ENCODE assay signal across 10 cellular contexts in the genomic region with DNA sequence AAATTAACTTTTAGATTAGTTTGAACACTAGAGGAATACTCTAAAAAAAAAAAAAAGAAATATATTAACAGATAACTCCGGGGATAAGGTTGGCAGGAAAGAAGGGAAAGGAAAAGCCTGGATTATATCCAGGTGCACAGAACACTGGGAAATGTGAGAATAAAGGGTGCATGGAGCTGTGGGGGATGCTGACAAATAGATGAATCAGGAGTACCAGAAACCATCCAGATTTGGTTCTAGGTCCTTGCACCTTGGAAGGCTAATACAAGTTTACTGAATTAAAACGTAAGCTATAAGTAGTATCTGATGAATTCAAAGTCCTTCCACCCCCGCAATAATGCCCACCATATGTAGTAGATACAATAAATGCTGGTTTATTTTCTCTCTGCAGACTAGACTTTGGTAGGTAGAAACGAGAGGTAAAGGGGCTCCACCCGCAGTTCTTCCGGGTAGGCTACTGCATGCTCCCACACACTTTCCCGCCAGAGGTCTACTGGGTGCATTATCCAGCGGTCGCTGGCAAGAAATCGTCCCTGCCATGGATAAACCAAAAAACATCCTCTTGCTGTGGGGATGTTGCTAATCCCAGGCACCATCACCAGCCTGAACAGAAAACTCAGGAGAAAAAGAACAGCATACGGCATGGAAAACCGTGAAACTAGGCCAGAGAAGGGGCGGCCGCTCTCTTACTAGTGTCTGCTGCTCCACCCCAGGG. TPM values are rescaled to one million over a fixed set of nuclear protein-coding genes. Genes with fewer than 3 reads are reported as not detected.
DNase-seq lines count a peak whose midpoint lies in the region; ATAC-seq and TF ChIP-seq lines count a peak whose summit lies in the region.
"Had no signal": no experiment of that assay in that cellular context is flagged by ENCODE, and none has a peak within 500 bp of the region (broad histone marks: within the 10 kb centered on the region; RNA-seq: fewer than 3 reads in every experiment).

No MANE protein-coding gene starts in this region.

- ATAC-seq in left lobe of liver (no peak), HG03469 (IDR thresholded peaks at IDR 0.05; ENCODE audit: unreplicated experiment) (no peak)

- H3K27ac ChIP-seq in HEK293 (ENCODE audit: extremely low read depth, low read depth, low read length), result no peak overlapping the region
- H3K27ac ChIP-seq in adipose tissue (ENCODE audit: low read depth, low read length), result peak overlapping the region; percentile 83
- no peak overlapping the region for H3K27ac ChIP-seq in iPS-20b (ENCODE audit: low read length)
- peak overlapping the region in 20 of 21 experiments; percentile 8 to 95 (median 86) for H3K27ac ChIP-seq in skin epidermis

- POLR2A ChIA-PET in HEK293 (lab: Yijun Ruan, JAX), result no interaction called here

- H3K9me3 ChIP-seq in HEK293 (ENCODE audit: control insufficient read depth, insufficient read depth, low read depth, low read length) (no peaks in the 10 kb centered on the region), iPS-20b (ENCODE audit: insufficient read depth, low read depth, low read length) (no peaks in the 10 kb centered on the region)

- CTCF ChIA-PET in HEK293 (lab: Yijun Ruan, JAX), result interaction anchor here (0.6 to 0.7 kb wide), 2 partner anchors 10 to 64 kb away, joined by 3 to 4 read pairs; no protein-coding TSS in a partner anchor

- TF ChIP-seq CTCF in HEK293 (tag by site-specific recombination; IDR thresholded peaks at IDR 0.05) (no peak), GM20000 (IDR thresholded peaks at IDR 0.05; ENCODE audit: extremely low read depth, missing control alignments) (no peak)

- peak overlapping the region; percentile 71; the same call in 1 of the 2 replicates for H3K9ac ChIP-seq in iPS-20b (ENCODE audit: low read depth, low read length)

- H3K4me3 ChIP-seq in HEK293 (ENCODE audit: low read depth, low read length) (peak overlapping the region; percentile 65), iPS-20b (ENCODE audit: low read length) (peak overlapping the region; percentile 75), skin epidermis (peak overlapping the region; percentile 40 to 72 (median 48))

- DNase-seq in cerebellar nuclear complex (lab: John Stamatoyannopoulos, UW) (no peak), GM20000 (ENCODE audit: low spot score) (no peak), left lobe of liver (ENCODE audit: low spot score) (no peak)
- DNase-seq: NCI-H2107 had no signal

- H3K4me1 ChIP-seq in HEK293 (ENCODE audit: control insufficient read depth, insufficient read depth, low read length), result no peaks in the 10 kb centered on the region
- H3K4me1 ChIP-seq in iPS-20b (ENCODE audit: insufficient read depth, low read length), result peaks cover 3% of the 10 kb centered on the region; the same call in 1 of the 2 replicates

- 31 to 36% (median 31%) methylated on average over 14 of the region's 14 CpGs for WGBS in adipose tissue, 3 donors

- H3K27me3 ChIP-seq in iPS-20b (ENCODE audit: insufficient read depth, low read length), result peaks cover 66% of the 10 kb centered on the region

- H3K36me3 ChIP-seq in HEK293 (ENCODE audit: control insufficient read depth in 2 of 2, insufficient read depth in 1 of 2, low read length in 2 of 2), result peaks cover 4 to 34% of the 10 kb centered on the region in 2 experiments
- no peaks in the 10 kb centered on the region for H3K36me3 ChIP-seq in iPS-20b (ENCODE audit: insufficient read depth, low read depth, low read length)

TF ChIP-seq in HEK293, 187 proteins besides CTCF, POLR2A, EP300 and RAD21 (continues in another document):
- TF ChIP-seq MYNN (tag by site-specific recombination; IDR thresholded peaks at IDR 0.05; ENCODE audit: borderline replicate concordance) (no peak), ZFP69B (tag by site-specific recombination; IDR thresholded peaks at IDR 0.05) (no peak), ZNF558 (tag by site-specific recombination; IDR thresholded peaks at IDR 0.05) (no peak), ZNF274 (IDR thresholded peaks at IDR 0.05; ENCODE audit: low read length) (no peak), ZNF274 (tag by site-specific recombination; IDR thresholded peaks at IDR 0.05; ENCODE audit: borderline replicate concordance) (no peak), KLF10 (tag by site-specific recombination; IDR thresholded peaks at IDR 0.05) (no peak), ZNF16 (tag by site-specific recombination; IDR thresholded peaks at IDR 0.05; ENCODE audit: low read depth) (no peak), ZNF560 (tag by site-specific recombination; IDR thresholded peaks at IDR 0.05; ENCODE audit: borderline replicate concordance) (no peak), ZNF768 (tag by site-specific recombination; IDR thresholded peaks at IDR 0.05) (no peak), IKZF3 (tag by site-specific recombination; IDR thresholded peaks at IDR 0.05) (no peak), ZNF211 (tag by site-specific recombination; IDR thresholded peaks at IDR 0.05; ENCODE audit: low read depth) (no peak), ZNF626 (tag by site-specific recombination; IDR thresholded peaks at IDR 0.05) (no peak), ZNF202 (tag by site-specific recombination; IDR thresholded peaks at IDR 0.05; ENCODE audit: borderline replicate concordance) (no peak), SCRT1 (tag by site-specific recombination; IDR thresholded peaks at IDR 0.05; ENCODE audit: borderline replicate concordance) (no peak), ZNF169 (tag by site-specific recombination; IDR thresholded peaks at IDR 0.05) (no peak), ZNF10 (tag by site-specific recombination; IDR thresholded peaks at IDR 0.05) (no peak)
- TF ChIP-seq, protein P1, sequence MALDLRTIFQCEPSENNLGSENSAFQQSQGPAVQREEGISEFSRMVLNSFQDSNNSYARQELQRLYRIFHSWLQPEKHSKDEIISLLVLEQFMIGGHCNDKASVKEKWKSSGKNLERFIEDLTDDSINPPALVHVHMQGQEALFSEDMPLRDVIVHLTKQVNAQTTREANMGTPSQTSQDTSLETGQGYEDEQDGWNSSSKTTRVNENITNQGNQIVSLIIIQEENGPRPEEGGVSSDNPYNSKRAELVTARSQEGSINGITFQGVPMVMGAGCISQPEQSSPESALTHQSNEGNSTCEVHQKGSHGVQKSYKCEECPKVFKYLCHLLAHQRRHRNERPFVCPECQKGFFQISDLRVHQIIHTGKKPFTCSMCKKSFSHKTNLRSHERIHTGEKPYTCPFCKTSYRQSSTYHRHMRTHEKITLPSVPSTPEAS (tag by site-specific recombination; IDR thresholded peaks at IDR 0.05), result no peak
- TF ChIP-seq, protein P2, sequence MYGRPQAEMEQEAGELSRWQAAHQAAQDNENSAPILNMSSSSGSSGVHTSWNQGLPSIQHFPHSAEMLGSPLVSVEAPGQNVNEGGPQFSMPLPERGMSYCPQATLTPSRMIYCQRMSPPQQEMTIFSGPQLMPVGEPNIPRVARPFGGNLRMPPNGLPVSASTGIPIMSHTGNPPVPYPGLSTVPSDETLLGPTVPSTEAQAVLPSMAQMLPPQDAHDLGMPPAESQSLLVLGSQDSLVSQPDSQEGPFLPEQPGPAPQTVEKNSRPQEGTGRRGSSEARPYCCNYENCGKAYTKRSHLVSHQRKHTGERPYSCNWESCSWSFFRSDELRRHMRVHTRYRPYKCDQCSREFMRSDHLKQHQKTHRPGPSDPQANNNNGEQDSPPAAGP (tag by site-specific recombination; IDR thresholded peaks at IDR 0.05), result no peak
- TF ChIP-seq, protein P3, sequence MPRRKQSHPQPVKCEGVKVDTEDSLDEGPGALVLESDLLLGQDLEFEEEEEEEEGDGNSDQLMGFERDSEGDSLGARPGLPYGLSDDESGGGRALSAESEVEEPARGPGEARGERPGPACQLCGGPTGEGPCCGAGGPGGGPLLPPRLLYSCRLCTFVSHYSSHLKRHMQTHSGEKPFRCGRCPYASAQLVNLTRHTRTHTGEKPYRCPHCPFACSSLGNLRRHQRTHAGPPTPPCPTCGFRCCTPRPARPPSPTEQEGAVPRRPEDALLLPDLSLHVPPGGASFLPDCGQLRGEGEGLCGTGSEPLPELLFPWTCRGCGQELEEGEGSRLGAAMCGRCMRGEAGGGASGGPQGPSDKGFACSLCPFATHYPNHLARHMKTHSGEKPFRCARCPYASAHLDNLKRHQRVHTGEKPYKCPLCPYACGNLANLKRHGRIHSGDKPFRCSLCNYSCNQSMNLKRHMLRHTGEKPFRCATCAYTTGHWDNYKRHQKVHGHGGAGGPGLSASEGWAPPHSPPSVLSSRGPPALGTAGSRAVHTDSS (tag by site-specific recombination; IDR thresholded peaks at IDR 0.05), result no peak
- TF ChIP-seq, protein P4, sequence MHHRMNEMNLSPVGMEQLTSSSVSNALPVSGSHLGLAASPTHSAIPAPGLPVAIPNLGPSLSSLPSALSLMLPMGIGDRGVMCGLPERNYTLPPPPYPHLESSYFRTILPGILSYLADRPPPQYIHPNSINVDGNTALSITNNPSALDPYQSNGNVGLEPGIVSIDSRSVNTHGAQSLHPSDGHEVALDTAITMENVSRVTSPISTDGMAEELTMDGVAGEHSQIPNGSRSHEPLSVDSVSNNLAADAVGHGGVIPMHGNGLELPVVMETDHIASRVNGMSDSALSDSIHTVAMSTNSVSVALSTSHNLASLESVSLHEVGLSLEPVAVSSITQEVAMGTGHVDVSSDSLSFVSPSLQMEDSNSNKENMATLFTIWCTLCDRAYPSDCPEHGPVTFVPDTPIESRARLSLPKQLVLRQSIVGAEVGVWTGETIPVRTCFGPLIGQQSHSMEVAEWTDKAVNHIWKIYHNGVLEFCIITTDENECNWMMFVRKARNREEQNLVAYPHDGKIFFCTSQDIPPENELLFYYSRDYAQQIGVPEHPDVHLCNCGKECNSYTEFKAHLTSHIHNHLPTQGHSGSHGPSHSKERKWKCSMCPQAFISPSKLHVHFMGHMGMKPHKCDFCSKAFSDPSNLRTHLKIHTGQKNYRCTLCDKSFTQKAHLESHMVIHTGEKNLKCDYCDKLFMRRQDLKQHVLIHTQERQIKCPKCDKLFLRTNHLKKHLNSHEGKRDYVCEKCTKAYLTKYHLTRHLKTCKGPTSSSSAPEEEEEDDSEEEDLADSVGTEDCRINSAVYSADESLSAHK (tag by site-specific recombination; IDR thresholded peaks at IDR 0.05), result no peak

RNA-seq across cellular contexts. Expression of a gene that starts 1.6 kb away (rescaled TPM):
- 10 to 100 TPM in 2 of 3 donors, 1 to 10 TPM in 1; 3.9 to 62.2 (median 26.6) TPM for polyA plus RNA-seq in adipose tissue
- total RNA-seq in left lobe of liver, result 2.3 TPM
- total RNA-seq: activated T-helper 2 cell treated with anti-CD3 and anti-CD28 coated beads, Interferon-gamma antibody, Interleukin-2, Interleukin-4, amounts not matched to agents 10 μg/mL and 5 μg/mL and 100 μg/mL, durations not matched to agents 14 hours and 24 hours and 36 hours had no signal

RNA-seq across cellular contexts. Expression of a gene that starts 47.0 kb away (rescaled TPM):
- 10 to 100 TPM in 2 of 3 donors, 1 to 10 TPM in 1; 1.6 to 52.2 (median 18.2) TPM for polyA plus RNA-seq in adipose tissue
- total RNA-seq in left lobe of liver, result 2.9 TPM

Comparison
In these comparisons a context has a peak if more than half of its experiments do, and no peak if none do; other contexts are left out.
1. H3K27ac ChIP-seq: peak in adipose tissue (single experiment) and skin epidermis (20 of 21); none in HEK293 (single experiment) and iPS-20b (single experiment).
2. Peak in every context shown above with its lines, with median percentiles within 50 percentile points of each other: H3K4me3 ChIP-seq.